Comparison of ENCODE assay signal across 20 cellular contexts in genomic region chr6:89154131-89154530, GRCh38. TPM values are rescaled to one million over a fixed set of nuclear protein-coding genes. Genes with fewer than 3 reads are reported as not detected.
A peak's percentile ranks its signal among the peaks of the same experiment; 100 is the strongest.
DNase-seq lines count a peak whose midpoint lies in the region; ATAC-seq and TF ChIP-seq lines count a peak whose summit lies in the region.
"Had no signal": no experiment of that assay in that cellular context is flagged by ENCODE, and none has a peak within 500 bp of the region (broad histone marks: within the 10 kb centered on the region; RNA-seq: fewer than 3 reads in every experiment).

No MANE protein-coding gene starts in this region.

- 94 to 95% methylated on average over 1 of the region's 1 CpG for WGBS in GM23248 (ENCODE audit: low coverage in 1 of 2, low lambda C conversion rate in 2 of 2, missing lambda C conversion rate in 2 of 2), 2 experiments

- ATAC-seq in HG02759 (IDR thresholded peaks at IDR 0.05; ENCODE audit: unreplicated experiment) (no peak), left ventricle myocardium superior (no peak)
- ATAC-seq: HepG2 had no signal

- CTCF ChIA-PET in PC-9 (lab: Charles Lee), result no interaction called here

- H3K4me1 ChIP-seq in GM23248 (ENCODE audit: insufficient read depth) (peaks cover 6% of the 10 kb centered on the region; the same call in 1 of the 2 replicates), adipocyte (ENCODE audit: control insufficient read depth, insufficient read depth, low read length) (no peaks in the 10 kb centered on the region), PC-9 (replicated peaks; ENCODE audit: insufficient read depth) (peaks cover 2% of the 10 kb centered on the region; the same call in 1 of the 2 replicates)

- H3K9ac ChIP-seq in GM23248, result no peak overlapping the region
- no peak overlapping the region for H3K9ac ChIP-seq in adipocyte (ENCODE audit: low read length)
- H3K9ac ChIP-seq: KMS-11 had no signal

- POLR2A ChIA-PET in PC-9 (lab: Charles Lee; ENCODE audit: unreplicated experiment), result interaction anchor here (0.6 kb wide), 1 partner anchor 1523 kb away, joined by 6 read pairs; no protein-coding TSS in a partner anchor

- DNase-seq in GM23248 (peak; percentile 18), adipocyte (ENCODE audit: low read depth) (peak; percentile 22), fibroblast of the aortic adventitia (ENCODE audit: low read depth) (peak; percentile 26), PC-9 (no peak), left ventricle myocardium superior (no peak)
- no peak for DNase-seq in effector CD4-positive, alpha-beta T cell
- DNase-seq: AML-193, DMS79 treated with DMSO at 0.1 percent for 48 hours, GF-D8, MV-4-11, NCI-H187, NCI-H2107, NCI-H510A, NCI-H748 treated with DMSO at 0.1 percent for 48 hours, RPMI8226, SIG-M5 had no signal

- TF ChIP-seq CTCF in fibroblast of the aortic adventitia (IDR thresholded peaks at IDR 0.05; ENCODE audit: insufficient read depth, low read length), result no peak
- no peak for TF ChIP-seq CTCF in PC-9 (conservative IDR thresholded peaks at IDR 0.05)

- H3F3A ChIP-seq in GM23248 (ENCODE audit: insufficient read depth) (no peaks in the 10 kb centered on the region), PC-9 (ENCODE audit: insufficient read depth, low read depth) (no peaks in the 10 kb centered on the region)

- H3K9me2 ChIP-seq in GM23248 (ENCODE audit: insufficient read depth) (no peaks in the 10 kb centered on the region), PC-9 (ENCODE audit: insufficient read depth) (no peaks in the 10 kb centered on the region)

- H3K79me2 ChIP-seq in GM23248 (ENCODE audit: insufficient read depth) (no peaks in the 10 kb centered on the region), PC-9 (ENCODE audit: low read depth) (peaks cover 26% of the 10 kb centered on the region)

- H3K4me3 ChIP-seq in GM23248 (no peak overlapping the region), adipocyte (ENCODE audit: low read length) (no peak overlapping the region), fibroblast of the aortic adventitia (ENCODE audit: low read depth, low read length) (no peak overlapping the region), PC-9 (no peak overlapping the region)

- H3K27me3 ChIP-seq in GM23248 (replicated peaks; ENCODE audit: insufficient read depth) (no peaks in the 10 kb centered on the region), adipocyte (replicated peaks; ENCODE audit: control insufficient read depth, insufficient read depth, low read length) (no peaks in the 10 kb centered on the region), PC-9 (ENCODE audit: insufficient read depth, low read depth) (no peaks in the 10 kb centered on the region)

- H3K4me2 ChIP-seq in GM23248 (ENCODE audit: unreplicated experiment) (peak overlapping the region; percentile 18), PC-9 (no peak overlapping the region)
- H3K4me2 ChIP-seq: KMS-11 had no signal

- H2AFZ ChIP-seq in GM23248 (no peak overlapping the region), PC-9 (no peak overlapping the region)

- H3K36me3 ChIP-seq in GM23248 (ENCODE audit: low read depth) (no peaks in the 10 kb centered on the region), adipocyte (ENCODE audit: control insufficient read depth, insufficient read depth, low read length, severe bottlenecking) (no peaks in the 10 kb centered on the region), PC-9 (ENCODE audit: low read depth) (peaks cover 20% of the 10 kb centered on the region)

- BruUV-seq in PC-9 (replicated peaks; lab: Mats Ljungman, UMichigan), result no TSS peak

- in situ Hi-C loops in GM23248 (cut with MboI), result no loop called here

- H3K9me3 ChIP-seq in GM23248 (ENCODE audit: low read depth), result no peaks in the 10 kb centered on the region
- H3K9me3 ChIP-seq in adipocyte (ENCODE audit: control insufficient read depth, low read length), result no peaks in the 10 kb centered on the region
- H3K9me3 ChIP-seq in PC-9 (ENCODE audit: insufficient read depth, low read depth), result no peaks in the 10 kb centered on the region

- H3K27ac ChIP-seq in GM23248 (no peak overlapping the region), PC-9 (no peak overlapping the region)
- H3K27ac ChIP-seq: KMS-11 had no signal

- intact Hi-C loops in PC-9 (cut with micrococcal nuclease; ENCODE audit: unreplicated experiment), result no loop called here
- intact Hi-C loops in left ventricle myocardium superior (cut with micrococcal nuclease), result no loop called here

- no peaks in the 10 kb centered on the region for H4K20me1 ChIP-seq in GM23248 (ENCODE audit: insufficient read depth)
- no peaks in the 10 kb centered on the region for H4K20me1 ChIP-seq in PC-9 (ENCODE audit: insufficient read depth)

RNA-seq across cellular contexts. Expression of gene PM20D2, which starts 8.3 kb away (rescaled TPM):
- total RNA-seq in GM23248 (2014; rRNA removed; shearing (Covaris generic)), result 3.0 and 6.8 TPM in 2 replicates
- 2.0 and 2.1 TPM in 2 replicates for polyA plus RNA-seq in GM23248 (2016; fragmentation: Nextera tagmentation; extraction: Ambion mirVana)
- 2.6 and 5.2 TPM in 2 replicates for total RNA-seq in fibroblast of the aortic adventitia (ENCODE audit: low replicate concordance)
- 21.9 and 28.8 TPM in 2 replicates for total RNA-seq in PC-9 (2021)
- total RNA-seq in left ventricle myocardium superior, result 11.8 TPM

RNA-seq across cellular contexts. Expression of gene SRSF12, which starts 36.3 kb away (rescaled TPM):
- total RNA-seq in GM23248 (2014; rRNA removed; shearing (Covaris generic)), result under 0.01 and 0.65 TPM in 2 replicates
- polyA plus RNA-seq in GM23248 (2016; fragmentation: Nextera tagmentation; extraction: Ambion mirVana), result 0.59 and 0.60 TPM in 2 replicates
- total RNA-seq in fibroblast of the aortic adventitia (ENCODE audit: low replicate concordance) (0.09 and 0.33 TPM in 2 replicates), PC-9 (2021) (not detected in 2 replicates), left ventricle myocardium superior (0.07 TPM)
- total RNA-seq: OCI-LY7 had no signal

Comparison
In these comparisons a context has a peak if more than half of its experiments do, and no peak if none do; other contexts are left out.
1. DNase-seq: peak in GM23248 (single experiment), adipocyte (single experiment) and fibroblast of the aortic adventitia (single experiment); none in PC-9 (0 of 2), left ventricle myocardium superior (single experiment) and effector CD4-positive, alpha-beta T cell (single experiment).